11 cellular contexts compared by ENCODE assay signal in the genomic region with DNA sequence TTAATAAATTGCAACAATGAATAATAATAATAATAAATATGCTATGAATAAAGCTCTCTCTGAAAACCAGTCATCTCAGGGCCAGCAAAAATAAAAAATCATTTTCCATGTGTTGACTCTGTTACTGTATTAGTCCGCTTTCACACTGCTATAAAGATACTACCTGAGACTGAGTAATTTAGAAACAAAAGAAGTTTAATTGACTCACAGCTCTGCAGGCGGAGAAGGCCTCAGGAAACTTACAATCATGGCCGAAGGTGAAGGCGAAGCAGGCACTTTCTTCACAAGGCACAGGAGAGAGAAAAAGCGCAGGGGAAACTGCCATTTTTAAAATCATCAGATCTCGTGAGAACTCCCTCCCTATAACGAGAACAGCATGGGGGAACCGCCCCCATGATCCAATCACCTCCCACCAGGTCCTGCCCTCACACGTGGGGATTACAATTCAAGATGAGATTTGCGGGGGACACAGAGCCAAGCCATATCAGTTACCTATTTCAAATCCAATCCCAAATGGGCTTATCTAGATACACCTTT.
DNase-seq lines count a peak whose midpoint lies in the region; ATAC-seq and TF ChIP-seq lines count a peak whose summit lies in the region.
"Had no signal": no experiment of that assay in that cellular context is flagged by ENCODE, and none has a peak within 500 bp of the region (broad histone marks: within the 10 kb centered on the region; RNA-seq: fewer than 3 reads in every experiment).

No MANE protein-coding gene starts in this region.

- no peak for TF ChIP-seq EP300 in neural cell (conservative IDR thresholded peaks at IDR 0.05; ENCODE audit: poor library complexity, severe bottlenecking)

- peak overlapping the region; percentile 60 for H3K27ac ChIP-seq in neural cell (ENCODE audit: low read length)

- H3K9me3 Mint-ChIP-seq in activated naive CD8-positive, alpha-beta T cell treated with anti-CD3 and anti-CD28 coated beads, Interleukin-2, amount 50 U/mL, for 24 hours: peaks cover 7% of the 10 kb centered on the region
- H3K9me3 Mint-ChIP-seq in activated naive CD8-positive, alpha-beta T cell treated with anti-CD3 and anti-CD28 coated beads for 36 hours: peaks cover 3% of the 10 kb centered on the region

- H3K9me3 ChIP-seq in neural cell (ENCODE audit: low read length): no peaks in the 10 kb centered on the region

- no peaks in the 10 kb centered on the region for H3K36me3 Mint-ChIP-seq in activated naive CD8-positive, alpha-beta T cell treated with anti-CD3 and anti-CD28 coated beads, Interleukin-2, amount 50 U/mL, for 24 hours (ENCODE audit: low read depth)
- H3K36me3 Mint-ChIP-seq in activated naive CD8-positive, alpha-beta T cell treated with anti-CD3 and anti-CD28 coated beads for 36 hours: no peaks in the 10 kb centered on the region
- H3K36me3 Mint-ChIP-seq: mesothelial cell of epicardium had no signal

- TF ChIP-seq CTCF in neural cell (IDR thresholded peaks at IDR 0.05; ENCODE audit: poor library complexity, severe bottlenecking): no peak

- no peak overlapping the region for H3K27ac Mint-ChIP-seq in activated naive CD8-positive, alpha-beta T cell treated with anti-CD3 and anti-CD28 coated beads, Interleukin-2, amount 50 U/mL, for 24 hours
- H3K27ac Mint-ChIP-seq in activated naive CD8-positive, alpha-beta T cell treated with anti-CD3 and anti-CD28 coated beads for 36 hours: no peak overlapping the region
- H3K27ac Mint-ChIP-seq: mesothelial cell of epicardium, progenitor cell of endocrine pancreas had no signal

- no peaks in the 10 kb centered on the region for H3K27me3 ChIP-seq in neural cell (ENCODE audit: insufficient read depth, low read depth, low read length)

- H3K4me1 Mint-ChIP-seq in activated naive CD8-positive, alpha-beta T cell treated with anti-CD3 and anti-CD28 coated beads, Interleukin-2, amount 50 U/mL, for 24 hours: peaks cover 10% of the 10 kb centered on the region
- no peaks in the 10 kb centered on the region for H3K4me1 Mint-ChIP-seq in activated naive CD8-positive, alpha-beta T cell treated with anti-CD3 and anti-CD28 coated beads for 36 hours

- H2AFZ ChIP-seq in neural cell (ENCODE audit: low read depth, low read length): no peak overlapping the region

- H3K79me2 ChIP-seq in neural cell (replicated peaks; ENCODE audit: insufficient read depth, low read length): no peaks in the 10 kb centered on the region

- no peak for TF ChIP-seq RAD21 in neural cell (conservative IDR thresholded peaks at IDR 0.05)

- peak overlapping the region; percentile 46 for H3K4me2 ChIP-seq in neural cell (ENCODE audit: low read length)

- no peak overlapping the region for H3K9ac ChIP-seq in neural cell (ENCODE audit: low read length)

- no peaks in the 10 kb centered on the region for H4K20me1 ChIP-seq in neural cell (ENCODE audit: insufficient read depth)

- no peak for DNase-seq in activated naive CD8-positive, alpha-beta T cell treated with anti-CD3 and anti-CD28 coated beads, Interleukin-2, amount 50 U/mL, for 24 hours
- DNase-seq in activated naive CD8-positive, alpha-beta T cell treated with anti-CD3 and anti-CD28 coated beads for 36 hours: no peak
- DNase-seq in H4 (ENCODE audit: low spot score) (peak; percentile 36), iPS-NIHi7 (ENCODE audit: extremely low spot score) (no peak), HCEC 1CT (no peak), GOT3 (lab: John Stamatoyannopoulos, UW) (no peak)
- DNase-seq: NCI-H446 treated with DMSO at 0.1 percent for 48 hours had no signal

- peaks cover 2% of the 10 kb centered on the region for H3F3A ChIP-seq in neural cell (ENCODE audit: insufficient read depth, low read length, poor library complexity, severe bottlenecking)

- H3K4me3 ChIP-seq in neural cell (ENCODE audit: low read length): no peak overlapping the region

- H3K4me3 Mint-ChIP-seq in activated naive CD8-positive, alpha-beta T cell treated with anti-CD3 and anti-CD28 coated beads, Interleukin-2, amount 50 U/mL, for 24 hours: no peak overlapping the region
- H3K4me3 Mint-ChIP-seq in activated naive CD8-positive, alpha-beta T cell treated with anti-CD3 and anti-CD28 coated beads for 36 hours: no peak overlapping the region
- H3K4me3 Mint-ChIP-seq: mesothelial cell of epicardium had no signal

- H3K36me3 ChIP-seq in neural cell (ENCODE audit: insufficient read depth, low read length): no peaks in the 10 kb centered on the region

- ATAC-seq in activated naive CD8-positive, alpha-beta T cell treated with anti-CD3 and anti-CD28 coated beads, Interleukin-2, amount 50 U/mL, for 24 hours: peak; percentile 15
- peak; percentile 46 for ATAC-seq in HG03342 (IDR thresholded peaks at IDR 0.05; ENCODE audit: unreplicated experiment)

- H3K9me2 ChIP-seq in neural cell (ENCODE audit: insufficient read depth, low read length): no peaks in the 10 kb centered on the region

- peaks cover 4% of the 10 kb centered on the region for H3K27me3 Mint-ChIP-seq in activated naive CD8-positive, alpha-beta T cell treated with anti-CD3 and anti-CD28 coated beads, Interleukin-2, amount 50 U/mL, for 24 hours
- peaks cover 11% of the 10 kb centered on the region for H3K27me3 Mint-ChIP-seq in activated naive CD8-positive, alpha-beta T cell treated with anti-CD3 and anti-CD28 coated beads for 36 hours
- H3K27me3 Mint-ChIP-seq: progenitor cell of endocrine pancreas had no signal

TF ChIP-seq in neural cell, 6 proteins besides CTCF, POLR2A, EP300 and RAD21:
- TF ChIP-seq TAF1 (IDR thresholded peaks at IDR 0.05; ENCODE audit: low read depth) (no peak), EZH2 (IDR thresholded peaks at IDR 0.05; ENCODE audit: borderline replicate concordance, insufficient read depth, low read length, poor library complexity, severe bottlenecking) (no peak), SMC3 (conservative IDR thresholded peaks at IDR 0.05; ENCODE audit: poor library complexity) (no peak), MXI1 (conservative IDR thresholded peaks at IDR 0.05; ENCODE audit: poor library complexity, severe bottlenecking) (no peak), POLR2AphosphoS5 (IDR thresholded peaks at IDR 0.05) (no peak)
- TF ChIP-seq, protein P1, sequence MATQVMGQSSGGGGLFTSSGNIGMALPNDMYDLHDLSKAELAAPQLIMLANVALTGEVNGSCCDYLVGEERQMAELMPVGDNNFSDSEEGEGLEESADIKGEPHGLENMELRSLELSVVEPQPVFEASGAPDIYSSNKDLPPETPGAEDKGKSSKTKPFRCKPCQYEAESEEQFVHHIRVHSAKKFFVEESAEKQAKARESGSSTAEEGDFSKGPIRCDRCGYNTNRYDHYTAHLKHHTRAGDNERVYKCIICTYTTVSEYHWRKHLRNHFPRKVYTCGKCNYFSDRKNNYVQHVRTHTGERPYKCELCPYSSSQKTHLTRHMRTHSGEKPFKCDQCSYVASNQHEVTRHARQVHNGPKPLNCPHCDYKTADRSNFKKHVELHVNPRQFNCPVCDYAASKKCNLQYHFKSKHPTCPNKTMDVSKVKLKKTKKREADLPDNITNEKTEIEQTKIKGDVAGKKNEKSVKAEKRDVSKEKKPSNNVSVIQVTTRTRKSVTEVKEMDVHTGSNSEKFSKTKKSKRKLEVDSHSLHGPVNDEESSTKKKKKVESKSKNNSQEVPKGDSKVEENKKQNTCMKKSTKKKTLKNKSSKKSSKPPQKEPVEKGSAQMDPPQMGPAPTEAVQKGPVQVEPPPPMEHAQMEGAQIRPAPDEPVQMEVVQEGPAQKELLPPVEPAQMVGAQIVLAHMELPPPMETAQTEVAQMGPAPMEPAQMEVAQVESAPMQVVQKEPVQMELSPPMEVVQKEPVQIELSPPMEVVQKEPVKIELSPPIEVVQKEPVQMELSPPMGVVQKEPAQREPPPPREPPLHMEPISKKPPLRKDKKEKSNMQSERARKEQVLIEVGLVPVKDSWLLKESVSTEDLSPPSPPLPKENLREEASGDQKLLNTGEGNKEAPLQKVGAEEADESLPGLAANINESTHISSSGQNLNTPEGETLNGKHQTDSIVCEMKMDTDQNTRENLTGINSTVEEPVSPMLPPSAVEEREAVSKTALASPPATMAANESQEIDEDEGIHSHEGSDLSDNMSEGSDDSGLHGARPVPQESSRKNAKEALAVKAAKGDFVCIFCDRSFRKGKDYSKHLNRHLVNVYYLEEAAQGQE (IDR thresholded peaks at IDR 0.05; ENCODE audit: borderline replicate concordance): no peak
